In the genomic region with DNA sequence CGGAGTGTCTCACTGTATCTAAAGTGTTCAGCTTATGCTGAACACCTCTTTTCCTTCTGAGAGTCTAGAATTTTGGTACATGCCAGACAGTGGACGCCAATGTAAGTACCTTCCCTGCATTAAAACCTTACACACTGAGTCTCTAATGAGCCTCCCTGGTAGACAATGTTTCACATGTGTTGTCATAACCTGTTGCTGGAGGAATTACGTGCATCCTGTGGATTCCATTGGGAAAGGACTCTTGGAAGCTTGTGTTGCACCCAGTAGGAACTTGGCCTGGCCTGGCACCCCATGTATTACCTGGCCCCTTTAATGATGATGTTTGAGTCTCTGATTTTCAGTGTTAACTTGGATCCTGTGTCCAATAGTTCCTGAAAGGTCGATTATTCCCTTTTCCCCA, we compare ENCODE assay signal across 28 cellular contexts.
"Had no signal": no experiment of that assay in that cellular context is flagged by ENCODE, and none has a peak within 500 bp of the region (broad histone marks: within the 10 kb centered on the region; RNA-seq: fewer than 3 reads in every experiment).

No MANE protein-coding gene starts in this region.

- H3K4me1 ChIP-seq: ascending aorta had no signal

- FAIRE-seq: bronchial epithelial cell, TTC549 had no signal

- DNase-seq: activated B cell treated with CpG ODN at 0.5 μM for 24 hours; activated CD4-positive, alpha-beta memory T cell treated with anti-CD3 and anti-CD28 coated beads for 36 hours; activated CD4-positive, alpha-beta T cell treated with anti-CD3 and anti-CD28 coated beads for 4 hours; activated CD4-positive, alpha-beta T cell treated with anti-CD3 and anti-CD28 coated beads, Interleukin-2, amount 10 ng/mL, durations not matched to agents 24 days and 14 days; activated CD4-positive, alpha-beta T cell treated with anti-CD3 and anti-CD28 coated beads, Interleukin-2, amount 50 U/mL, for 1 hour; activated CD4-positive, alpha-beta T cell treated with anti-CD3 and anti-CD28 coated beads, Interleukin-2, amount 50 U/mL, for 4 hours; activated CD4-positive, CD25-positive, alpha-beta regulatory T cell treated with anti-CD3 and anti-CD28 coated beads, Interleukin-2, amount 50 U/mL, for 72 hours; activated CD8-positive, alpha-beta memory T cell treated with anti-CD3 and anti-CD28 coated beads for 24 hours; activated CD8-positive, alpha-beta memory T cell treated with anti-CD3 and anti-CD28 coated beads, Interleukin-2, amount 10 ng/mL, durations not matched to agents 7 days and 5 days; activated CD8-positive, alpha-beta memory T cell treated with anti-CD3 and anti-CD28 coated beads, Interleukin-2, amount 50 U/mL, for 48 hours; activated CD8-positive, alpha-beta T cell treated with anti-CD3 and anti-CD28 coated beads for 36 hours; activated effector memory CD4-positive, alpha-beta T cell treated with Interleukin-2 at 50 U/mL for 16 hours; activated gamma-delta T cell; activated naive CD4-positive, alpha-beta T cell treated with anti-CD3 and anti-CD28 coated beads, Interleukin-2, amount 10 ng/mL, durations not matched to agents 7 days and 5 days; activated naive CD4-positive, alpha-beta T cell treated with Interleukin-2 at 50 U/mL for 16 hours; activated T-cell treated with anti-CD3 and anti-CD28 coated beads, Interleukin-2, amount 50 U/mL, for 48 hours; amygdala; anterior cingulate cortex; caudate nucleus; cerebellar nuclear complex; T-cell; T-helper 2 cell; T-helper 9 cell had no signal

- H3K4me3 ChIP-seq: ascending aorta, cardiac muscle cell had no signal

- ATAC-seq: activated CD8-positive, alpha-beta memory T cell treated with anti-CD3 and anti-CD28 coated beads, Interleukin-2, amount 10 ng/mL, durations not matched to agents 7 days and 5 days; activated CD8-positive, alpha-beta T cell treated with anti-CD3 and anti-CD28 coated beads for 36 hours; T-cell had no signal

- H3K9me3 ChIP-seq: ascending aorta had no signal

- H3K36me3 ChIP-seq: ascending aorta, cardiac muscle cell had no signal

- H3K27ac ChIP-seq: ascending aorta, cardiac muscle cell, VCaP had no signal

- H3K27me3 ChIP-seq: ascending aorta, cardiac muscle cell had no signal
